ENCODE assay signal across 12 cellular contexts in the genomic region with DNA sequence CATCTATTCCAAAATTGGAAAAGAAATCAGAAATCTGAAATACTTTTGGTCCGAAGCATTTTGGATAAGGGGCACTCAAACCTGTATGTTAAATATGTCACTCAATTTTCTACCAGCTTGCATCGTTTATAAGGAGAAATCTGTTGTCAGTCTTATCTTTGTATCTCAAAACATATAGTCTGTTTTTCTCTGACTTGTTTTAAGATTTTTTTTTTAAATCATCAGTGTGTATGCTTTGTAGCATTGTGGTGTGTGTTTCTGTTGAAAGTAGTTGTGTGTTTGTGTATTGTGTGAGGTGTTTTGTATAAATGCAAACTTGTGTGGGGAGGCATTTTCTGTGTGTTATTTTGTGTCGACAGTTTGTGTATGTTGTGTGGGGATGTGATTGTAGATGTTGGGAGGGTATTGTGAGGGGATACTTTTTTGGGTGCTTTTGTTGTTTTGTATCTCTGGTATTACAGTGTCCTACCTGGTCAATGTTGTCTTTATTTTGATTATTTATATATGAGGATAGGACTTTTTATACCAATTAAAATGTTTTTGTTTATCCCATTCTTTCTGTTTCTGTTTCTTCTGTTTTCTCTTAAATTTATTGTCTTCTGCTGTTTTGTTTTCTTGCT. TPM values are rescaled to one million over a fixed set of nuclear protein-coding genes. Genes with fewer than 3 reads are reported as not detected.
DNase-seq lines count a peak whose midpoint lies in the region; ATAC-seq and TF ChIP-seq lines count a peak whose summit lies in the region.
"Had no signal": no experiment of that assay in that cellular context is flagged by ENCODE, and none has a peak within 500 bp of the region (broad histone marks: within the 10 kb centered on the region; RNA-seq: fewer than 3 reads in every experiment).

No MANE protein-coding gene starts in this region.

- TF ChIP-seq CTCF in GM12865 (IDR thresholded peaks at IDR 0.05; ENCODE audit: insufficient read depth, low read depth, low read length, missing control alignments), result no peak
- TF ChIP-seq CTCF in fibroblast of the aortic adventitia (IDR thresholded peaks at IDR 0.05; ENCODE audit: insufficient read depth, low read length), result no peak

- peaks cover 14% of the 10 kb centered on the region for H3K36me3 Mint-ChIP-seq in T-helper 17 cell (ENCODE audit: low read depth)

- ATAC-seq in T-helper 17 cell (no peak), HG02981 (IDR thresholded peaks at IDR 0.05; ENCODE audit: unreplicated experiment) (no peak)

- DNase-seq in ACHN, result peak; percentile 13
- peak; percentile 13 for DNase-seq in GM12865 (ENCODE audit: low read depth)
- DNase-seq in T-helper 17 cell, result no peak
- DNase-seq in fibroblast of the aortic adventitia (ENCODE audit: low read depth), result peak; percentile 8
- no peak for DNase-seq in NCI-H748 treated with DMSO at 0.1 percent for 48 hours (lab: John Stamatoyannopoulos, UW)
- DNase-seq in head of caudate nucleus, result no peak
- no peak for DNase-seq in stimulated activated CD4-positive, alpha-beta T cell treated with anti-CD3 and anti-CD28 coated beads, Interleukin-15, amount 100 ng/mL, for 24 hours
- DNase-seq: GF-D8; stimulated activated CD4-positive, alpha-beta T cell treated with anti-CD3 and anti-CD28 coated beads, Interleukin-4, amount 100 ng/mL, for 1 hour had no signal

- in situ Hi-C loops in ACHN (cut with HindIII; ENCODE audit: low pct_ligation_motif_present, low pct_unique_long_range_greater_than_20kb, low sequenced_read_pairs), result no loop called here

- no peak overlapping the region for H3K4me3 ChIP-seq in GM12865 (ENCODE audit: low read depth, low read length)
- no peak overlapping the region for H3K4me3 ChIP-seq in fibroblast of the aortic adventitia (ENCODE audit: low read depth, low read length)
- H3K4me3 ChIP-seq: BLaER1 treated with 17β-estradiol and CSF1 and Interleukin-3, amounts not matched to agents 10 nM and 100 nM; cardiac muscle cell had no signal

- H3K4me3 Mint-ChIP-seq in T-helper 17 cell, result no peak overlapping the region

- H3K4me1 Mint-ChIP-seq in T-helper 17 cell, result peaks cover 25% of the 10 kb centered on the region

- H3K9me3 ChIP-seq in T-helper 17 cell (ENCODE audit: control insufficient read depth, low read length, poor library complexity, severe bottlenecking), result peaks cover 5% of the 10 kb centered on the region

- intact Hi-C loops in head of caudate nucleus (cut with DNase I), result no loop called here

- H3K27me3 Mint-ChIP-seq in T-helper 17 cell, result no peaks in the 10 kb centered on the region

- H3K27ac Mint-ChIP-seq in T-helper 17 cell, result peak overlapping the region; percentile 6

RNA-seq across cellular contexts. Expression of gene SMCHD1, which starts 30.9 kb away (rescaled TPM):
- total RNA-seq in T-helper 17 cell (100 to 1,000 TPM; 288 to 316 TPM), fibroblast of the aortic adventitia (ENCODE audit: low replicate concordance) (59.6 and 99.0 TPM in 2 replicates)

Comparison
In these comparisons a context has a peak if more than half of its experiments do, and no peak if none do; other contexts are left out.
1. DNase-seq: peak in ACHN (single experiment), GM12865 (single experiment) and fibroblast of the aortic adventitia (single experiment); none in T-helper 17 cell (0 of 3), NCI-H748 treated with DMSO at 0.1 percent for 48 hours (single experiment), head of caudate nucleus (0 of 42) and stimulated activated CD4-positive, alpha-beta T cell treated with anti-CD3 and anti-CD28 coated beads, Interleukin-15, amount 100 ng/mL, for 24 hours (single experiment).